ENCODE assay signal across 10 cellular contexts in genomic region chr3:33181641-33182040, GRCh38. TPM values are rescaled to one million over a fixed set of nuclear protein-coding genes. Genes with fewer than 3 reads are reported as not detected.
"Had no signal": no experiment of that assay in that cellular context is flagged by ENCODE, and none has a peak within 500 bp of the region (broad histone marks: within the 10 kb centered on the region; RNA-seq: fewer than 3 reads in every experiment).

No MANE protein-coding gene starts in this region.

RNA-seq across cellular contexts. Expression of gene SUSD5, which starts 37.0 kb away (rescaled TPM):
- total RNA-seq: activated naive CD4-positive, alpha-beta T cell treated with anti-CD3 and anti-CD28 coated beads for 36 hours; activated naive CD4-positive, alpha-beta T cell treated with anti-CD3 and anti-CD28 coated beads, Interleukin-2, amount 50 U/mL, for 72 hours; activated naive CD8-positive, alpha-beta T cell treated with anti-CD3 and anti-CD28 coated beads for 36 hours; activated naive CD8-positive, alpha-beta T cell treated with anti-CD3 and anti-CD28 coated beads, Interleukin-2, amount 10 ng/mL, durations not matched to agents 7 days and 5 days; activated T-cell treated with anti-CD3 and anti-CD28 coated beads, Interleukin-2, amount 50 U/mL, for 4 hours; activated T-cell treated with anti-CD3 and anti-CD28 coated beads, Interleukin-2, amount 50 U/mL, for 72 hours; activated T-helper 1 cell treated with anti-CD3 and anti-CD28 coated beads, Interleukin-12 subunit alpha, Interleukin-12 subunit beta, Interleukin-2, Interleukin-4 antibody, amounts not matched to agents 30 ng/mL and 10 ng/mL and 1 ng/mL, durations not matched to agents 14 hours and 24 hours and 36 hours; activated T-helper 17 cell treated with anti-CD3 and anti-CD28 coated beads, Interleukin-2, amount 50 U/mL, for 72 hours; activated T-helper 2 cell treated with anti-CD3 and anti-CD28 coated beads, Interferon-gamma antibody, Interleukin-2, Interleukin-4, amounts not matched to agents 10 μg/mL and 5 μg/mL and 100 μg/mL, durations not matched to agents 14 hours and 24 hours and 36 hours; bronchial epithelial cell had no signal
